ENCODE assay signal across 11 cellular contexts in genomic region chr1:22089134-22089571, GRCh38. TPM values are rescaled to one million over a fixed set of nuclear protein-coding genes. Genes with fewer than 3 reads are reported as not detected.
DNase-seq lines count a peak whose midpoint lies in the region; ATAC-seq, FAIRE-seq and TF ChIP-seq lines count a peak whose summit lies in the region.
"Had no signal": no experiment of that assay in that cellular context is flagged by ENCODE, and none has a peak within 500 bp of the region (broad histone marks: within the 10 kb centered on the region; RNA-seq: fewer than 3 reads in every experiment).

No MANE protein-coding gene starts in this region.

- H3K9me3 Mint-ChIP-seq in CD8-positive, alpha-beta T cell, result no peaks in the 10 kb centered on the region

- H2AFZ ChIP-seq in GM12878 (ENCODE audit: control insufficient read depth, low read depth, low read length), result no peak overlapping the region

- H3K36me3 ChIP-seq in CD8-positive, alpha-beta T cell (ENCODE audit: insufficient read depth, low read length), result peaks cover 45% of the 10 kb centered on the region
- H3K36me3 ChIP-seq in GM12878 (ENCODE audit: control insufficient read depth in 2 of 2, insufficient read depth in 2 of 2, low read length in 1 of 2) (peaks cover 3 to 22% of the 10 kb centered on the region in 2 experiments), neutrophil (peaks cover 71% of the 10 kb centered on the region)
- H3K36me3 ChIP-seq: colonic mucosa had no signal

- H3K27ac Mint-ChIP-seq in CD8-positive, alpha-beta T cell, result peak overlapping the region; percentile 76

- no peak for TF ChIP-seq EP300 in GM12878 (IDR thresholded peaks at IDR 0.05; ENCODE audit: borderline replicate concordance in 1 of 2, control insufficient read depth in 1 of 2, low read depth in 2 of 2, low read length in 2 of 2)

- FAIRE-seq in GM12878 (lab: Jason Lieb, UNC), result no peak

- CTCF ChIA-PET in CD8-positive, alpha-beta T cell (lab: Charles Lee), result interaction anchor here (1.0 to 3.3 kb wide), 4 partner anchors 15 to 66 kb away, joined by 3 to 22 read pairs (median 4); no protein-coding TSS in a partner anchor
- CTCF ChIA-PET in GM12878 (lab: Yijun Ruan, JAX), result interaction anchor here (1.3 kb wide), 1 partner anchor 64 kb away, joined by 3 read pairs; no protein-coding TSS in a partner anchor

- no TSS peak for BruUV-seq in GM12878 (replicated peaks; lab: Mats Ljungman, UMichigan)

- peak overlapping the region; percentile 6 for H3K27ac ChIP-seq in CD8-positive, alpha-beta T cell (ENCODE audit: low read depth, low read length)
- H3K27ac ChIP-seq in HL-60 (replicated peaks), result peak overlapping the region; percentile 50
- peak overlapping the region; percentile 36 for H3K27ac ChIP-seq in GM12878 (ENCODE audit: control insufficient read depth, insufficient read depth)
- H3K27ac ChIP-seq in neutrophil, result peak overlapping the region; percentile 77
- H3K27ac ChIP-seq: colonic mucosa had no signal

- H3K4me2 ChIP-seq in GM12878 (ENCODE audit: control insufficient read depth, insufficient read depth), result peak overlapping the region; percentile 40; the same call in 1 of the 2 replicates

- H3K36me3 Mint-ChIP-seq in CD8-positive, alpha-beta T cell, result peaks cover 84% of the 10 kb centered on the region

- no peak for TF ChIP-seq POLR2A in GM12878 (IDR thresholded peaks at IDR 0.05; ENCODE audit: low read depth, low read length)

- peaks cover 4% of the 10 kb centered on the region; the same call in 1 of the 2 replicates for H4K20me1 ChIP-seq in GM12878 (ENCODE audit: control insufficient read depth, insufficient read depth)

- no peaks in the 10 kb centered on the region for H3K27me3 ChIP-seq in CD8-positive, alpha-beta T cell (ENCODE audit: insufficient read depth, low read length)
- H3K27me3 ChIP-seq in HL-60 (ENCODE audit: insufficient read depth, poor library complexity, severe bottlenecking) (no peaks in the 10 kb centered on the region), GM12878 (replicated peaks in 1 of 2; ENCODE audit: control insufficient read depth in 2 of 2, insufficient read depth in 2 of 2, low read length in 1 of 2) (no peaks in the 10 kb centered on the region), neutrophil (no peaks in the 10 kb centered on the region)
- H3K27me3 ChIP-seq: colonic mucosa, heart right ventricle had no signal

- peaks cover 73% of the 10 kb centered on the region for H3K79me2 ChIP-seq in GM12878 (ENCODE audit: control insufficient read depth, insufficient read depth, low read length)

- H3K4me3 Mint-ChIP-seq in CD8-positive, alpha-beta T cell, result peak overlapping the region; percentile 71

- TF ChIP-seq CTCF in CD8-positive, alpha-beta T cell (IDR thresholded peaks at IDR 0.05), result no peak
- TF ChIP-seq CTCF in HL-60 (IDR thresholded peaks at IDR 0.05; ENCODE audit: insufficient read depth, low read length) (no peak), GM12878 (IDR thresholded peaks at IDR 0.05 in 2 of 3, conservative IDR thresholded peaks at IDR 0.05 in 1 of 3; ENCODE audit: control insufficient read depth in 2 of 3, extremely low read depth in 1 of 3, insufficient read depth in 1 of 3, low read depth in 3 of 3, low read length in 3 of 3) (no peak), neutrophil (IDR thresholded peaks at IDR 0.05) (no peak)

- in situ Hi-C loops in GM12878 (cut with MboI), result no loop called here

- intact Hi-C loops in CD8-positive, alpha-beta T cell (cut with DNase I, micrococcal nuclease), result loop anchor here in 1 of 2 experiments (2.0 kb wide), 1 partner anchor 14 kb away; no protein-coding TSS in a partner anchor
- intact Hi-C loops in GM12878 (cut with micrococcal nuclease; ENCODE audit: unreplicated experiment), result loop anchor here (5.0 kb wide), 1 partner anchor 62 kb away; no protein-coding TSS in a partner anchor

- peak overlapping the region; percentile 5 for H3K4me3 ChIP-seq in CD8-positive, alpha-beta T cell (ENCODE audit: low read depth, low read length)
- H3K4me3 ChIP-seq in HL-60 (replicated peaks; ENCODE audit: insufficient read depth, low read length), result no peak overlapping the region
- no peak overlapping the region for H3K4me3 ChIP-seq in GM12878
- H3K4me3 ChIP-seq in neutrophil (ENCODE audit: low read depth in 1 of 2, low read length in 1 of 2), result peak overlapping the region in 1 of 2 experiments; percentile 43
- H3K4me3 ChIP-seq: colonic mucosa, HAP-1 had no signal

- no peak for ATAC-seq in CD8-positive, alpha-beta T cell
- ATAC-seq in GM12878 (peak; percentile 75), GM19463 (IDR thresholded peaks at IDR 0.05; ENCODE audit: unreplicated experiment) (no peak)

- no peaks in the 10 kb centered on the region for H3K9me3 ChIP-seq in CD8-positive, alpha-beta T cell (ENCODE audit: low read length)
- H3K9me3 ChIP-seq in GM12878 (replicated peaks; ENCODE audit: control insufficient read depth, insufficient read depth, low read length) (no peaks in the 10 kb centered on the region), neutrophil (no peaks in the 10 kb centered on the region)
- H3K9me3 ChIP-seq: colonic mucosa, HAP-1, heart right ventricle had no signal

- H3K9ac ChIP-seq in GM12878 (ENCODE audit: control insufficient read depth, insufficient read depth, low read length), result peak overlapping the region; percentile 32; the same call in 1 of the 2 replicates

- H3K4me1 Mint-ChIP-seq in CD8-positive, alpha-beta T cell (ENCODE audit: low read depth), result peaks cover 89% of the 10 kb centered on the region

- WGBS in GM12878 (ENCODE audit: insufficient coverage, insufficient replicate concordance, low lambda C conversion rate, missing lambda C conversion rate), result 0% methylated on average over 3 of the region's 3 CpGs

- no peak for TF ChIP-seq RAD21 in GM12878 (IDR thresholded peaks at IDR 0.05; ENCODE audit: insufficient read depth, low read depth, low read length)

- peaks cover 73% of the 10 kb centered on the region for H3K4me1 ChIP-seq in CD8-positive, alpha-beta T cell (ENCODE audit: insufficient read depth, low read length)
- H3K4me1 ChIP-seq in GM12878 (ENCODE audit: control insufficient read depth, insufficient read depth, low read length) (peaks cover 27% of the 10 kb centered on the region), neutrophil (ENCODE audit: control insufficient read depth in 1 of 2, insufficient read depth in 1 of 2, low read depth in 1 of 2, low read length in 1 of 2) (peaks cover 46 to 55% of the 10 kb centered on the region in 2 experiments)

- SMC1A ChIA-PET in GM12878 (lab: Charles Lee; ENCODE audit: uncharacterized antibody, unreplicated experiment), result interaction anchor here (0.6 to 1.8 kb wide), 4 partner anchors 9 to 79 kb away, joined by 3 to 8 read pairs (median 4); no protein-coding TSS in a partner anchor

- no peaks in the 10 kb centered on the region for H3K27me3 Mint-ChIP-seq in CD8-positive, alpha-beta T cell (ENCODE audit: low read depth)

- POLR2A ChIA-PET in CD8-positive, alpha-beta T cell (lab: Charles Lee), result interaction anchor here (1.0 to 6.1 kb wide), 5 partner anchors 10 to 66 kb away, joined by 3 to 33 read pairs (median 5); partner anchors contain the start of gene CDC42
- POLR2A ChIA-PET in GM12878 (lab: Charles Lee), result interaction anchor here (1.5 kb wide), 1 partner anchor 10 kb away, joined by 6 read pairs; no protein-coding TSS in a partner anchor

- RAD21 ChIA-PET in GM12878 (lab: Charles Lee; ENCODE audit: unreplicated experiment), result interaction anchor here (1.1 kb wide), 1 partner anchor 20 kb away, joined by 3 read pairs; no protein-coding TSS in a partner anchor

- no peak for DNase-seq in CD8-positive, alpha-beta T cell
- DNase-seq in HL-60 (ENCODE audit: low read depth in 1 of 2, low spot score in 1 of 2) (no peak), GM12878 (ENCODE audit: low read depth, low spot score) (no peak), NCI-H748 treated with DMSO at 0.1 percent for 48 hours (lab: John Stamatoyannopoulos, UW) (no peak), D341Med (ENCODE audit: low spot score) (no peak)
- DNase-seq: colonic mucosa, heart right ventricle, NCI-H187 had no signal

TF ChIP-seq in GM12878, 131 proteins besides CTCF, POLR2A, EP300 and RAD21 (continues in another document):
- TF ChIP-seq FOXM1 (IDR thresholded peaks at IDR 0.05; ENCODE audit: low read depth, low read length), result no peak

RNA-seq across cellular contexts. Expression of gene CDC42, which starts 36.6 kb away (rescaled TPM):
- total RNA-seq in CD8-positive, alpha-beta T cell, result 100 to 1,000 TPM; 327 to 377 TPM
- 56.5 and 59.3 TPM in 2 replicates for total RNA-seq in GM12878 (2013; cell fraction: nucleolus; rRNA removed)
- total RNA-seq in GM12878 (2014; rRNA removed) (350 and 429 TPM in 2 replicates), GM12878 (2014; rRNA removed; fragmentation: Illumina TruSeq; extraction: Trizol) (418 and 422 TPM in 2 replicates), GM12878 (2021) (302 and 307 TPM in 2 replicates)
- 600 TPM for polyA plus RNA-seq in GM12878 (2011; ENCODE audit: low read depth)
- polyA plus RNA-seq in GM12878 (2011; rRNA removed) (479 and 776 TPM in 2 replicates), GM12878 (2014; fragmentation: Illumina TruSeq; extraction: Trizol) (426 and 542 TPM in 2 replicates), GM12878 (2014; fragmentation: Nextera tagmentation; extraction: Ambion mirVana) (100 to 1,000 TPM; 286 to 442 TPM), GM12878 (2014; rRNA removed) (230 and 275 TPM in 2 replicates), GM12878 (2016; fragmentation: Nextera tagmentation; extraction: Ambion mirVana) (100 to 1,000 TPM; 184 to 200 TPM)
- polyA plus RNA-seq in GM12878 (2011; cell fraction: cytosol; rRNA removed), result 185 and 243 TPM in 2 replicates
- polyA plus RNA-seq in GM12878 (2011; cell fraction: nucleus; rRNA removed), result 95.9 and 111 TPM in 2 replicates
- 274 and 336 TPM in 2 replicates for polyA plus RNA-seq in GM12878 (2012)
- polyA minus RNA-seq in GM12878 (2011; rRNA and poly(A)+ RNA removed), result 265 and 457 TPM in 2 replicates
- polyA minus RNA-seq in GM12878 (2011; cell fraction: cytosol; rRNA and poly(A)+ RNA removed), result 121 and 123 TPM in 2 replicates
- 21.6 and 24.3 TPM in 2 replicates for polyA minus RNA-seq in GM12878 (2011; cell fraction: nucleus; rRNA and poly(A)+ RNA removed)

RNA-seq across cellular contexts. Expression of gene WNT4, which starts 53.7 kb away (rescaled TPM):
- total RNA-seq in CD8-positive, alpha-beta T cell, result not detected
- total RNA-seq in GM12878 (2013; cell fraction: nucleolus; rRNA removed), result 0.20 and 0.21 TPM in 2 replicates
- total RNA-seq in GM12878 (2014; rRNA removed) (under 0.01 TPM in 1 of 2 replicates, not detected in the other), GM12878 (2014; rRNA removed; fragmentation: Illumina TruSeq; extraction: Trizol) (not detected in 2 replicates), GM12878 (2021) (not detected in 2 replicates)
- polyA plus RNA-seq in GM12878 (2011; ENCODE audit: low read depth), result 0.09 TPM
- polyA plus RNA-seq in GM12878 (2011; rRNA removed) (0.01 TPM in 1 of 2 replicates, not detected in the other), GM12878 (2014; fragmentation: Illumina TruSeq; extraction: Trizol) (not detected in 2 replicates), GM12878 (2014; fragmentation: Nextera tagmentation; extraction: Ambion mirVana) (not detected), GM12878 (2014; rRNA removed) (0.27 TPM in 1 of 2 replicates, not detected in the other), GM12878 (2016; fragmentation: Nextera tagmentation; extraction: Ambion mirVana) (not detected)
- 0.03 TPM in 1 of 2 replicates, not detected in the other for polyA plus RNA-seq in GM12878 (2011; cell fraction: cytosol; rRNA removed)
- not detected in 2 replicates for polyA plus RNA-seq in GM12878 (2011; cell fraction: nucleus; rRNA removed)
- 0.15 and 0.25 TPM in 2 replicates for polyA plus RNA-seq in GM12878 (2012)
- 0.05 TPM in 1 of 2 replicates, not detected in the other for polyA minus RNA-seq in GM12878 (2011; rRNA and poly(A)+ RNA removed)
- not detected in 2 replicates for polyA minus RNA-seq in GM12878 (2011; cell fraction: cytosol; rRNA and poly(A)+ RNA removed)
- not detected in 2 replicates for polyA minus RNA-seq in GM12878 (2011; cell fraction: nucleus; rRNA and poly(A)+ RNA removed)

Comparison
In these comparisons a context has a peak if more than half of its experiments do, and no peak if none do; other contexts are left out.
1. H3K27ac ChIP-seq: peak in every context shown above with its lines; median percentile 77 in neutrophil; 50 in HL-60; 36 in GM12878; 6 in CD8-positive, alpha-beta T cell.